Comparison of ENCODE assay signal across 19 cellular contexts in genomic region chr20:43531091-43531443, GRCh38. TPM values are rescaled to one million over a fixed set of nuclear protein-coding genes. Genes with fewer than 3 reads are reported as not detected.
"Had no signal": no experiment of that assay in that cellular context is flagged by ENCODE, and none has a peak within 500 bp of the region (broad histone marks: within the 10 kb centered on the region; RNA-seq: fewer than 3 reads in every experiment).

No MANE protein-coding gene starts in this region.

- DNase-seq: effector CD8-positive, alpha-beta T cell; heart left ventricle; left lung; lower lobe of right lung; pancreas; right cardiac atrium; stimulated activated CD4-positive, alpha-beta T cell treated with anti-CD3 and anti-CD28 coated beads, Interleukin-1b, Interleukin-23, amount 100 ng/mL, for 48 hours; stimulated activated CD4-positive, alpha-beta T cell treated with anti-CD3 and anti-CD28 coated beads, Interleukin-4, amount 100 ng/mL, for 24 hours; stimulated activated naive CD4-positive, alpha-beta T cell; stomach; thyroid gland had no signal

- H3K4me3 ChIP-seq: coronary artery, heart left ventricle, left lung, lower lobe of right lung, pancreas, stomach, thyroid gland had no signal

- H3K9me3 ChIP-seq: heart left ventricle, left lung, lower lobe of right lung, pancreas, stomach, thyroid gland had no signal

- H3K36me3 Mint-ChIP-seq: mesothelial cell of epicardium; natural killer cell treated with Interleukin-12 subunit alpha and Interleukin-12 subunit beta and Interleukin-15 and Interleukin-18, amount 100 ng/mL, for 72 hours; type B pancreatic cell had no signal

- H3K27ac ChIP-seq: coronary artery, heart left ventricle, left lung, lower lobe of right lung, pancreas, stomach, thyroid gland had no signal

- H3K4me1 Mint-ChIP-seq: memory B cell, mesothelial cell of epicardium had no signal

- H3K4me1 ChIP-seq: left lung, lower lobe of right lung, pancreas, stomach, thyroid gland had no signal

- H3K9me3 Mint-ChIP-seq: memory B cell; mesothelial cell of epicardium; natural killer cell treated with Interleukin-12 subunit alpha and Interleukin-12 subunit beta and Interleukin-15 and Interleukin-18, amount 100 ng/mL, for 72 hours; type B pancreatic cell had no signal

- ATAC-seq: esophagus mucosa; heart left ventricle; left lung; lower lobe of right lung; natural killer cell treated with Interleukin-12 subunit alpha and Interleukin-12 subunit beta and Interleukin-15 and Interleukin-18, amount 100 ng/mL, for 72 hours; right cardiac atrium had no signal

- H3K27me3 ChIP-seq: heart left ventricle, left lung, pancreas, stomach, thyroid gland had no signal

- H3K27ac Mint-ChIP-seq: memory B cell; mesothelial cell of epicardium; natural killer cell treated with Interleukin-12 subunit alpha and Interleukin-12 subunit beta and Interleukin-15 and Interleukin-18, amount 100 ng/mL, for 72 hours; type B pancreatic cell had no signal

- H3K36me3 ChIP-seq: pancreas, thyroid gland had no signal

- H3K4me3 Mint-ChIP-seq: memory B cell; mesothelial cell of epicardium; natural killer cell treated with Interleukin-12 subunit alpha and Interleukin-12 subunit beta and Interleukin-15 and Interleukin-18, amount 100 ng/mL, for 72 hours; type B pancreatic cell had no signal

RNA-seq across cellular contexts. Expression of gene SGK2, which starts 27.8 kb away (rescaled TPM):
- total RNA-seq: glomerular endothelial cell, occipital lobe had no signal
